8 cellular contexts compared by ENCODE assay signal in the genomic region with DNA sequence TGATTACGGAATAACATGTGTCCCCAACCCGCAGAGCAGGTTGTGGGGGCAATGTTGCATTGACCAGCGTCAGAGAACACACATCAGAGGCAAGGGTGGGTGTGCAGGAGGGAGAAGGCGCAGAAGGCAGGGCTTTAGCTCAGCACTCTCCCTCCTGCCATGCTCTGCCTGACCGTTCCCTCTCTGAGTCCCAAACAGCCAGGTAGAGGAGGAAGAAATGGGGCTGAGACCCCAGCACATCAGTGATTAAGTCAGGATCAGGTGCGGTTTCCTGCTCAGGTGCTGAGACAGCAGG. TPM values are rescaled to one million over a fixed set of nuclear protein-coding genes. Genes with fewer than 3 reads are reported as not detected.
DNase-seq lines count a peak whose midpoint lies in the region; ATAC-seq and TF ChIP-seq lines count a peak whose summit lies in the region.

No MANE protein-coding gene starts in this region.

- peaks cover 0 to 6% (median 0%) of the 10 kb centered on the region in 3 experiments; a peak in 3 of 7 replicates for H3K36me3 Mint-ChIP-seq in H9 (ENCODE audit: insufficient read depth in 1 of 3, low read depth in 3 of 3)

- peak in 1 of 2 donors; percentile 4 for ATAC-seq in right cardiac atrium

- no peak overlapping the region for H3K4ac ChIP-seq in H9 (ENCODE audit: low read depth, low read length)

- H3K27ac ChIP-seq in H9 (ENCODE audit: insufficient read length, low read depth, low read length): no peak overlapping the region
- peak overlapping the region in 1 of 2 experiments; percentile 13; a peak in 1 of 4 replicates for H3K27ac ChIP-seq in SK-N-SH (ENCODE audit: low read depth in 2 of 2, low read length in 1 of 2)
- no peak overlapping the region for H3K27ac ChIP-seq in right cardiac atrium (ENCODE audit: low read length)
- H3K27ac ChIP-seq in sigmoid colon: no peak overlapping the region

- H3K4me1 ChIP-seq in H9 (ENCODE audit: insufficient read depth, low read length): no peaks in the 10 kb centered on the region
- H3K4me1 ChIP-seq in SK-N-SH (ENCODE audit: control insufficient read depth in 1 of 2, insufficient read depth in 2 of 2, low read depth in 1 of 2, low read length in 1 of 2): peaks cover 0 to 42% of the 10 kb centered on the region in 2 experiments; a peak in 2 of 4 replicates
- H3K4me1 ChIP-seq in right cardiac atrium (ENCODE audit: control insufficient read depth, insufficient read depth, low read length): peaks cover 7% of the 10 kb centered on the region
- H3K4me1 ChIP-seq in sigmoid colon: peaks cover 0 to 24% (median 22%) of the 10 kb centered on the region in 4 donors

- H4K20me1 ChIP-seq in H9 (ENCODE audit: control insufficient read depth, insufficient read depth, insufficient read length) (no peaks in the 10 kb centered on the region), SK-N-SH (ENCODE audit: insufficient read depth) (no peaks in the 10 kb centered on the region)

- TF ChIP-seq CTCF in H9 (conservative IDR thresholded peaks at IDR 0.05) (no peak), SK-N-SH (IDR thresholded peaks at IDR 0.05) (no peak), sigmoid colon (IDR thresholded peaks at IDR 0.05) (no peak)

- peaks cover 8% of the 10 kb centered on the region for H3K23me2 ChIP-seq in H9 (ENCODE audit: insufficient read length, low read depth, low read length, poor library complexity, severe bottlenecking)

- no peak overlapping the region for H3K56ac ChIP-seq in H9 (ENCODE audit: insufficient read length, low read depth, low read length)

- H2BK15ac ChIP-seq in H9 (ENCODE audit: low read depth, low read length): no peak overlapping the region

- H3K23ac ChIP-seq in H9 (ENCODE audit: insufficient read length, low read depth, low read length): no peak overlapping the region

- H3K4me3 ChIP-seq in SK-N-SH (ENCODE audit: low read depth in 2 of 2, low read length in 1 of 2): peak overlapping the region; percentile 47 to 74; a peak in 3 of 4 replicates
- peak overlapping the region; percentile 38 for H3K4me3 ChIP-seq in right cardiac atrium (ENCODE audit: low read length)
- peak overlapping the region in 3 of 4 donors; percentile 36 to 43 (median 43) for H3K4me3 ChIP-seq in sigmoid colon

- no peak overlapping the region for H4K8ac ChIP-seq in H9 (replicated peaks; ENCODE audit: insufficient read length, low read depth, low read length)

- no peak overlapping the region for H2BK12ac ChIP-seq in H9 (ENCODE audit: insufficient read length, low read depth, low read length)

- H3K27me3 Mint-ChIP-seq in H9 (ENCODE audit: low read depth): peaks cover 5% of the 10 kb centered on the region; the same call in 1 of the 2 replicates

- H3K4me2 ChIP-seq in H9 (ENCODE audit: insufficient read depth, insufficient read length, low read length): peak overlapping the region; percentile 54
- peak overlapping the region; percentile 92 for H3K4me2 ChIP-seq in SK-N-SH

- H3K18ac ChIP-seq in H9 (ENCODE audit: insufficient read length, low read depth, low read length): no peak overlapping the region

- H3K4me3 Mint-ChIP-seq in H9: peak overlapping the region; percentile 55 to 72

- TF ChIP-seq POLR2A in sigmoid colon (IDR thresholded peaks at IDR 0.05): no peak

- H3K14ac ChIP-seq in H9 (ENCODE audit: insufficient read depth, low read length): no peak overlapping the region

- intact Hi-C loops in right cardiac atrium (cut with DNase I): loop anchor here in 3 of 4 donors (2.0 to 10.0 kb wide), 4 partner anchors 60 to 420 kb away; no protein-coding TSS in a partner anchor
- intact Hi-C loops in sigmoid colon (cut with DNase I): loop anchor here (2.0 kb wide), 2 partner anchors 61 to 421 kb away; no protein-coding TSS in a partner anchor

- H3F3A ChIP-seq in SK-N-SH (replicated peaks; ENCODE audit: insufficient read depth): no peaks in the 10 kb centered on the region

- H2AFZ ChIP-seq in H9 (ENCODE audit: low read length) (no peak overlapping the region), SK-N-SH (ENCODE audit: low read depth) (peak overlapping the region; percentile 77; the same call in 1 of the 2 replicates)

- H3K4me1 Mint-ChIP-seq in H9: peaks cover 24 to 27% of the 10 kb centered on the region in 2 experiments

- H3T11ph ChIP-seq in H9 (ENCODE audit: low read length): no peak overlapping the region

- H3K27me3 ChIP-seq in H9 (ENCODE audit: insufficient read depth, low read length): no peaks in the 10 kb centered on the region
- H3K27me3 ChIP-seq in SK-N-SH (ENCODE audit: insufficient read depth): no peaks in the 10 kb centered on the region
- H3K27me3 ChIP-seq in right cardiac atrium (ENCODE audit: control insufficient read depth, insufficient read depth): no peaks in the 10 kb centered on the region
- peaks cover 0 to 14% (median 0%) of the 10 kb centered on the region in 3 donors for H3K27me3 ChIP-seq in sigmoid colon

- no peaks in the 10 kb centered on the region for H3K79me1 ChIP-seq in H9 (ENCODE audit: insufficient read depth, low read depth, low read length, poor library complexity, severe bottlenecking)

- H3K36me3 ChIP-seq in SK-N-SH (replicated peaks in 1 of 2; ENCODE audit: control insufficient read depth in 1 of 2, insufficient read depth in 2 of 2, low read length in 1 of 2) (peaks cover 0 to 10% of the 10 kb centered on the region in 2 experiments), sigmoid colon (peaks cover 0 to 6% (median 0%) of the 10 kb centered on the region in 4 donors)

- POLR2A ChIA-PET in SK-N-SH (lab: Yijun Ruan, JAX): interaction anchor here (0.9 to 1.9 kb wide), 2 partner anchors 37 to 59 kb away, joined by 3 to 7 read pairs; no protein-coding TSS in a partner anchor

- H2BK120ac ChIP-seq in H9 (ENCODE audit: low read depth, low read length, poor library complexity, severe bottlenecking): no peak overlapping the region

- H2BK20ac ChIP-seq in H9 (ENCODE audit: low read depth, low read length, poor library complexity, severe bottlenecking): no peak overlapping the region

- H3K79me2 ChIP-seq in H9 (ENCODE audit: insufficient read depth, low read length) (no peaks in the 10 kb centered on the region), SK-N-SH (ENCODE audit: insufficient read depth) (no peaks in the 10 kb centered on the region)

- H3K9me3 ChIP-seq in H9 (ENCODE audit: control insufficient read depth, low read depth, low read length) (no peaks in the 10 kb centered on the region), SK-N-SH (no peaks in the 10 kb centered on the region), right cardiac atrium (ENCODE audit: control insufficient read depth, low read length) (no peaks in the 10 kb centered on the region), sigmoid colon (no peaks in the 10 kb centered on the region)

- H2BK5ac ChIP-seq in H9 (ENCODE audit: insufficient read length, low read length): no peak overlapping the region

- H3K9me3 Mint-ChIP-seq in H9: no peaks in the 10 kb centered on the region

- H3K9ac ChIP-seq in H9 (ENCODE audit: extremely low read depth, insufficient read length, low read length) (no peak overlapping the region), SK-N-SH (no peak overlapping the region)

- no peak overlapping the region for H4K5ac ChIP-seq in H9 (ENCODE audit: insufficient read length, low read depth, low read length)

- TF ChIP-seq EP300 in SK-N-SH (IDR thresholded peaks at IDR 0.05; ENCODE audit: borderline replicate concordance in 1 of 2, low read depth in 1 of 2, low read length in 1 of 2) (no peak), sigmoid colon (IDR thresholded peaks at IDR 0.05) (no peak)

- WGBS in H9 (ENCODE audit: extremely low coverage, insufficient read length, low lambda C conversion rate): no CpG with 5 or more reads among the region's 6 CpGs
- 25% methylated on average over 3 of the region's 6 CpGs for WGBS in SK-N-SH (ENCODE audit: low lambda C conversion rate)
- 17% methylated on average over 6 of the region's 6 CpGs for WGBS in right cardiac atrium
- WGBS in sigmoid colon, 2 donors: 5 to 17% methylated on average over 6 of the region's 6 CpGs

- no peaks in the 10 kb centered on the region for H3K9me2 ChIP-seq in SK-N-SH

- H4K91ac ChIP-seq in H9 (ENCODE audit: insufficient read length, low read depth, low read length): no peak overlapping the region

- CTCF ChIA-PET in SK-N-SH (lab: Yijun Ruan, JAX): interaction anchor here (0.9 to 12.2 kb wide), 63 partner anchors 8 to 525 kb away, joined by 3 to 270 read pairs (median 6); partner anchors contain the start of gene OMP

- TF ChIP-seq RAD21 in SK-N-SH (IDR thresholded peaks at IDR 0.05; ENCODE audit: low read length): no peak

- H3K27ac Mint-ChIP-seq in H9: no peak overlapping the region; a peak in 1 of 7 replicates

- DNase-seq in H9 (no peak), SK-N-SH (no peak), right cardiac atrium (no peak), sigmoid colon (no peak), T-helper 9 cell (no peak), NCI-H187 (lab: John Stamatoyannopoulos, UW) (no peak), SIG-M5 (lab: John Stamatoyannopoulos, UW) (no peak), anterior cingulate cortex (lab: John Stamatoyannopoulos, UW) (no peak)

- no peak overlapping the region for H2AK5ac ChIP-seq in H9 (ENCODE audit: insufficient read length, low read length)

TF ChIP-seq in SK-N-SH, 30 proteins besides CTCF, POLR2A, EP300 and RAD21 (continues in another document):
- TF ChIP-seq FOXM1 (IDR thresholded peaks at IDR 0.05; ENCODE audit: low read depth) (no peak), GATA2 (CRISPR knock-in tag; IDR thresholded peaks at IDR 0.05) (no peak), TCF12 (IDR thresholded peaks at IDR 0.05) (no peak), SMC3 (IDR thresholded peaks at IDR 0.05; ENCODE audit: low read depth, low read length) (no peak), MXI1 (IDR thresholded peaks at IDR 0.05; ENCODE audit: low read depth, low read length) (no peak), YY1 (IDR thresholded peaks at IDR 0.05; ENCODE audit: low read depth) (no peak), RFX5 (IDR thresholded peaks at IDR 0.05; ENCODE audit: low read length) (no peak), TAF1 (IDR thresholded peaks at IDR 0.05; ENCODE audit: borderline replicate concordance, low read depth, low read length) (no peak), NFIC (IDR thresholded peaks at IDR 0.05; ENCODE audit: borderline replicate concordance) (no peak)

RNA-seq across cellular contexts. Expression of gene MYO7A, which starts 0.4 kb away (rescaled TPM):
- total RNA-seq in H9 (2021): 1.6 and 2.2 TPM in 2 replicates
- polyA plus RNA-seq in SK-N-SH (2012; rRNA removed): 0.08 and 0.11 TPM in 2 replicates
- 0.03 and 0.04 TPM in 2 replicates for polyA plus RNA-seq in SK-N-SH (2012; cell fraction: cytosol; rRNA removed)
- polyA plus RNA-seq in SK-N-SH (2012; cell fraction: nucleus; rRNA removed): 0.74 and 0.85 TPM in 2 replicates
- 1 to 10 TPM; 5.7 to 8.6 (median 6.8) TPM for total RNA-seq in right cardiac atrium
- 2.4 TPM for polyA plus RNA-seq in right cardiac atrium
- 10 to 100 TPM in 2 of 4 donors, 1 to 10 TPM in 2; 7.7 to 12.8 (median 9.7) TPM for total RNA-seq in sigmoid colon
- 1 to 10 TPM; 1.8 to 3.6 (median 2.1) TPM for polyA plus RNA-seq in sigmoid colon

RNA-seq across cellular contexts. Expression of gene OMP, which starts 25.0 kb away (rescaled TPM):
- 0.86 TPM in 1 of 2 replicates, not detected in the other for total RNA-seq in H9 (2021)
- polyA plus RNA-seq in SK-N-SH (2012; rRNA removed): 0.20 TPM in 1 of 2 replicates, not detected in the other
- polyA plus RNA-seq in SK-N-SH (2012; cell fraction: cytosol; rRNA removed): 0.23 TPM in 1 of 2 replicates, not detected in the other
- polyA plus RNA-seq in SK-N-SH (2012; cell fraction: nucleus; rRNA removed): 1.5 TPM in 2 replicates
- total RNA-seq in right cardiac atrium: not detected
- polyA plus RNA-seq in right cardiac atrium: not detected
- total RNA-seq in sigmoid colon: 1 to 10 TPM in 1 of 4 donors, not detected in 3; 1.4 TPM
- 1 to 10 TPM in 1 of 3 donors, not detected in 2; 4.5 TPM for polyA plus RNA-seq in sigmoid colon
